Comparison of ENCODE assay signal across 25 cellular contexts in genomic region chr16:1109648-1110047, GRCh38. TPM values are rescaled to one million over a fixed set of nuclear protein-coding genes. Genes with fewer than 3 reads are reported as not detected.
"Had no signal": no experiment of that assay in that cellular context is flagged by ENCODE, and none has a peak within 500 bp of the region (broad histone marks: within the 10 kb centered on the region; RNA-seq: fewer than 3 reads in every experiment).

No MANE protein-coding gene starts in this region.

- H3K36me3 ChIP-seq: brain microvascular endothelial cell, cardiac muscle cell, SJCRH30 had no signal

- H3K4me1 Mint-ChIP-seq: activated CD4-positive, alpha-beta memory T cell treated with anti-CD3 and anti-CD28 coated beads, Interleukin-2, amount 10 ng/mL, durations not matched to agents 7 days and 5 days; activated CD4-positive, alpha-beta T cell treated with anti-CD3 and anti-CD28 coated beads for 36 hours; activated naive CD4-positive, alpha-beta T cell treated with anti-CD3 and anti-CD28 coated beads, Interleukin-2, amount 10 ng/mL, durations not matched to agents 7 days and 5 days; activated naive CD8-positive, alpha-beta T cell treated with anti-CD3 and anti-CD28 coated beads for 36 hours; activated T-helper 17 cell treated with anti-CD3 and anti-CD28 coated beads, Interleukin-2, amount 50 U/mL, for 72 hours; T-helper 17 cell had no signal

- H3K27me3 Mint-ChIP-seq: activated CD4-positive, alpha-beta memory T cell treated with anti-CD3 and anti-CD28 coated beads, Interleukin-2, amount 10 ng/mL, durations not matched to agents 7 days and 5 days; activated T-helper 17 cell treated with anti-CD3 and anti-CD28 coated beads, Interleukin-2, amount 50 U/mL, for 72 hours had no signal

- H3K36me3 Mint-ChIP-seq: activated naive CD4-positive, alpha-beta T cell treated with anti-CD3 and anti-CD28 coated beads, Interleukin-2, amount 10 ng/mL, durations not matched to agents 7 days and 5 days; activated naive CD8-positive, alpha-beta T cell treated with anti-CD3 and anti-CD28 coated beads for 36 hours had no signal

- DNase-seq: activated CD4-positive, alpha-beta memory T cell treated with anti-CD3 and anti-CD28 coated beads, Interleukin-2, amount 10 ng/mL, durations not matched to agents 7 days and 5 days; activated CD4-positive, alpha-beta T cell treated with anti-CD3 and anti-CD28 coated beads for 36 hours; activated CD4-positive, alpha-beta T cell treated with anti-CD3 and anti-CD28 coated beads, Interleukin-2, amount 50 U/mL, for 1 hour; activated gamma-delta T cell treated with Interleukin-2 at 50 U/mL for 16 hours; activated naive CD4-positive, alpha-beta T cell treated with anti-CD3 and anti-CD28 coated beads, Interleukin-2, amount 10 ng/mL, durations not matched to agents 7 days and 5 days; activated naive CD8-positive, alpha-beta T cell treated with anti-CD3 and anti-CD28 coated beads for 36 hours; activated T-cell treated with anti-CD3 and anti-CD28 coated beads for 4 hours; activated T-cell treated with anti-CD3 and anti-CD28 coated beads, Interleukin-2, amount 50 U/mL, for 48 hours; brain microvascular endothelial cell; Karpas-422; MM.1S; NCI-H1436; NCI-H1694 treated with DMSO at 0.1 percent for 48 hours; NCI-H510A; SK-N-SH; SW 1271; T-helper 17 cell; T1000 had no signal

- H3K4me3 Mint-ChIP-seq: activated CD4-positive, alpha-beta memory T cell treated with anti-CD3 and anti-CD28 coated beads, Interleukin-2, amount 10 ng/mL, durations not matched to agents 7 days and 5 days; activated CD4-positive, alpha-beta T cell treated with anti-CD3 and anti-CD28 coated beads for 36 hours; activated naive CD4-positive, alpha-beta T cell treated with anti-CD3 and anti-CD28 coated beads, Interleukin-2, amount 10 ng/mL, durations not matched to agents 7 days and 5 days; activated naive CD8-positive, alpha-beta T cell treated with anti-CD3 and anti-CD28 coated beads for 36 hours; activated T-helper 17 cell treated with anti-CD3 and anti-CD28 coated beads, Interleukin-2, amount 50 U/mL, for 72 hours; T-helper 17 cell had no signal

- H3K9me3 Mint-ChIP-seq: activated CD4-positive, alpha-beta memory T cell treated with anti-CD3 and anti-CD28 coated beads, Interleukin-2, amount 10 ng/mL, durations not matched to agents 7 days and 5 days; activated naive CD4-positive, alpha-beta T cell treated with anti-CD3 and anti-CD28 coated beads, Interleukin-2, amount 10 ng/mL, durations not matched to agents 7 days and 5 days; activated naive CD8-positive, alpha-beta T cell treated with anti-CD3 and anti-CD28 coated beads for 36 hours; activated T-helper 17 cell treated with anti-CD3 and anti-CD28 coated beads, Interleukin-2, amount 50 U/mL, for 72 hours had no signal

- H3K4me3 ChIP-seq: cardiac muscle cell, K562, PC-9, SJCRH30 had no signal

- H3K27ac ChIP-seq: brain microvascular endothelial cell, cardiac muscle cell, PC-9, SJCRH30 had no signal

- H3K9me3 ChIP-seq: SJCRH30, SK-N-SH had no signal

- H3K27ac Mint-ChIP-seq: activated CD4-positive, alpha-beta memory T cell treated with anti-CD3 and anti-CD28 coated beads, Interleukin-2, amount 10 ng/mL, durations not matched to agents 7 days and 5 days; activated CD4-positive, alpha-beta T cell treated with anti-CD3 and anti-CD28 coated beads for 36 hours; activated naive CD4-positive, alpha-beta T cell treated with anti-CD3 and anti-CD28 coated beads, Interleukin-2, amount 10 ng/mL, durations not matched to agents 7 days and 5 days; activated naive CD8-positive, alpha-beta T cell treated with anti-CD3 and anti-CD28 coated beads for 36 hours; activated T-helper 17 cell treated with anti-CD3 and anti-CD28 coated beads, Interleukin-2, amount 50 U/mL, for 72 hours; T-helper 17 cell had no signal

RNA-seq across cellular contexts. Expression of gene C1QTNF8, which starts 13.6 kb away (rescaled TPM):
- total RNA-seq: activated CD4-positive, alpha-beta memory T cell treated with anti-CD3 and anti-CD28 coated beads, Interleukin-2, amount 10 ng/mL, durations not matched to agents 7 days and 5 days; activated CD4-positive, alpha-beta T cell treated with anti-CD3 and anti-CD28 coated beads for 36 hours; activated CD8-positive, alpha-beta memory T cell treated with anti-CD3 and anti-CD28 coated beads for 36 hours; activated naive CD8-positive, alpha-beta T cell treated with anti-CD3 and anti-CD28 coated beads for 36 hours; activated T-helper 17 cell treated with anti-CD3 and anti-CD28 coated beads, Interleukin-2, amount 50 U/mL, for 72 hours; K562; PC-9; RPMI7951; SJCRH30; T-helper 17 cell had no signal

RNA-seq across cellular contexts. Expression of gene SSTR5, which starts 37.1 kb away (rescaled TPM):
- total RNA-seq: activated CD4-positive, alpha-beta memory T cell treated with anti-CD3 and anti-CD28 coated beads, Interleukin-2, amount 10 ng/mL, durations not matched to agents 7 days and 5 days; activated CD4-positive, alpha-beta T cell treated with anti-CD3 and anti-CD28 coated beads for 36 hours; activated CD8-positive, alpha-beta memory T cell treated with anti-CD3 and anti-CD28 coated beads for 36 hours; activated naive CD8-positive, alpha-beta T cell treated with anti-CD3 and anti-CD28 coated beads for 36 hours; activated T-helper 17 cell treated with anti-CD3 and anti-CD28 coated beads, Interleukin-2, amount 50 U/mL, for 72 hours; cardiac muscle cell; K562; PC-9; RPMI7951; T-helper 17 cell had no signal

RNA-seq across cellular contexts. Expression of gene CACNA1H, which starts 43.3 kb away (rescaled TPM):
- total RNA-seq: PC-9, RPMI7951 had no signal
